In genomic region chr12:128970110-128970509, GRCh38 we compare ENCODE assay signal across 20 cellular contexts.
DNase-seq lines count a peak whose midpoint lies in the region; ATAC-seq and TF ChIP-seq lines count a peak whose summit lies in the region.
"Had no signal": no experiment of that assay in that cellular context is flagged by ENCODE, and none has a peak within 500 bp of the region (broad histone marks: within the 10 kb centered on the region; RNA-seq: fewer than 3 reads in every experiment).

No MANE protein-coding gene starts in this region.

- 35% methylated on average over 13 of the region's 13 CpGs for WGBS in prostate gland

- H3K4me1 ChIP-seq in NT2/D1 (ENCODE audit: insufficient read depth, insufficient read length) (peaks cover 27% of the 10 kb centered on the region), iPS-15b (ENCODE audit: control insufficient read depth, insufficient read depth, low read length) (peaks cover 13% of the 10 kb centered on the region), prostate gland (replicated peaks) (no peaks in the 10 kb centered on the region)
- H3K4me1 ChIP-seq: gastrocnemius medialis, Peyer's patch had no signal

- DNase-seq in NT2/D1 (ENCODE audit: low read depth, low spot score) (no peak), NCI-H1694 treated with DMSO at 0.1 percent for 48 hours (lab: John Stamatoyannopoulos, UW) (no peak), prostate gland (ENCODE audit: low spot score) (no peak), SW480 (ENCODE audit: low spot score) (no peak)
- DNase-seq: activated CD4-positive, CD25-positive, alpha-beta regulatory T cell treated with anti-CD3 and anti-CD28 coated beads, Interleukin-2, amount 50 U/mL, for 72 hours; activated gamma-delta T cell; CD4-positive, alpha-beta memory T cell; DMS 273 treated with DMSO at 0.1 percent for 48 hours; gastrocnemius medialis; GDM1; NCI-H446 treated with DMSO at 0.1 percent for 48 hours; Peyer's patch; stimulated activated CD4-positive, alpha-beta T cell treated with anti-CD3 and anti-CD28 coated beads, Interleukin-4, amount 100 ng/mL, for 1 hour had no signal

- TF ChIP-seq CTCF in prostate gland (IDR thresholded peaks at IDR 0.05) = no peak

- H3K9ac ChIP-seq in NT2/D1 (ENCODE audit: insufficient read length, low read depth) = peak overlapping the region; percentile 66
- H3K9ac ChIP-seq in iPS-15b (ENCODE audit: low read depth, low read length) = no peak overlapping the region

- no peak for TF ChIP-seq POLR2A in prostate gland (IDR thresholded peaks at IDR 0.05)

- no peaks in the 10 kb centered on the region for H3K36me3 ChIP-seq in NT2/D1 (ENCODE audit: insufficient read depth, insufficient read length, low read length)
- no peaks in the 10 kb centered on the region for H3K36me3 ChIP-seq in iPS-15b (ENCODE audit: control insufficient read depth, insufficient read depth, low read length)
- H3K36me3 ChIP-seq in prostate gland = no peaks in the 10 kb centered on the region
- H3K36me3 ChIP-seq: esophagus muscularis mucosa, gastrocnemius medialis, MG63, Peyer's patch, thoracic aorta had no signal

- peak overlapping the region; percentile 5 for H3K4me3 ChIP-seq in NT2/D1 (ENCODE audit: insufficient read length, low read depth)
- H3K4me3 ChIP-seq in iPS-15b (ENCODE audit: low read depth, low read length) = peak overlapping the region; percentile 59
- no peak overlapping the region for H3K4me3 ChIP-seq in prostate gland
- H3K4me3 ChIP-seq: esophagus muscularis mucosa, gastrocnemius medialis, lung, MG63, Peyer's patch, thoracic aorta had no signal

- no peaks in the 10 kb centered on the region for H3K9me3 ChIP-seq in NT2/D1 (ENCODE audit: insufficient read depth, low read length)
- H3K9me3 ChIP-seq in iPS-15b (ENCODE audit: control insufficient read depth, insufficient read depth, low read length) = no peaks in the 10 kb centered on the region
- no peaks in the 10 kb centered on the region for H3K9me3 ChIP-seq in prostate gland
- H3K9me3 ChIP-seq: gastrocnemius medialis, MG63, Peyer's patch, thoracic aorta had no signal

- H3K27ac ChIP-seq in temporal lobe (ENCODE audit: low read depth, low read length) = peak overlapping the region; percentile 11
- H3K27ac ChIP-seq in prostate gland = no peak overlapping the region
- H3K27ac ChIP-seq: esophagus muscularis mucosa, gastrocnemius medialis, Peyer's patch, thoracic aorta had no signal

- H3K27me3 ChIP-seq in NT2/D1 (ENCODE audit: insufficient read depth, insufficient read length) (peaks cover 12% of the 10 kb centered on the region), iPS-15b (ENCODE audit: control insufficient read depth, insufficient read depth, low read length) (peaks cover 20% of the 10 kb centered on the region), prostate gland (replicated peaks; ENCODE audit: insufficient read depth) (peaks cover 10% of the 10 kb centered on the region)
- H3K27me3 ChIP-seq: Peyer's patch had no signal

- intact Hi-C loops in prostate gland (cut with DNase I) = no loop called here

- ATAC-seq in GM18502 (IDR thresholded peaks at IDR 0.05; ENCODE audit: poor library complexity, unreplicated experiment) = peak; percentile 4
- ATAC-seq: gastrocnemius medialis had no signal

Comparison
In these comparisons a context has a peak if more than half of its experiments do, and no peak if none do; other contexts are left out.
1. H3K4me3 ChIP-seq: peak in NT2/D1 (single experiment) and iPS-15b (single experiment); none in prostate gland (0 of 2).